5 cellular contexts compared by ENCODE assay signal in the genomic region with DNA sequence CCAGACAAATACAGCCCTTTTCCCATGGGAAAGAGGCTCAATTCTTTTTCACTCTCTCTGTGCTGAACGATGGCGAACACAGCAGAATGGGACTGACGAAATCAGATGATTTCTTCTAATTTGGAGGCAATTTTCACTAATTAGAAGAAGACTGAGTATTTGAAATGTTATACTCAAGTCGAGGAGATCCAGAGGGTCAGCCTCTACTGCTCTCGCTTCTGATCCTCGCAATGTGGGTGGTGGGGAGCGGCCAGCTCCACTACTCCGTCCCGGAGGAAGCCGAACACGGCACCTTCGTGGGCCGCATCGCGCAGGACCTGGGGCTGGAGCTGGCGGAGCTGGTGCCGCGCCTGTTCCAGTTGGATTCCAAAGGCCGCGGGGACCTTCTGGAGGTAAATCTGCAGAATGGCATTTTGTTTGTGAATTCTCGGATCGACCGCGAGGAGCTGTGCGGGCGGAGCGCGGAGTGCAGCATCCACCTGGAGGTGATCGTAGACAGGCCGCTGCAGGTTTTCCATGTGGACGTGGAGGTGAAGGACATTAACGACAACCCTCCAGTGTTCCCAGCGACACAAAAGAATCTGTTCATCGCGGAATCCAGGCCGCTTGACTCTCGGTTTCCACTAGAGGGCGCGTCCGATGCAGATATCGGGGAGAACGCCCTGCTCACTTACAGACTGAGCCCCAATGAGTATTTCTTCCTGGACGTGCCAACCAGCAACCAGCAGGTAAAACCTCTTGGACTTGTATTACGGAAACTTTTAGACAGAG. TPM values are rescaled to one million over a fixed set of nuclear protein-coding genes. Genes with fewer than 3 reads are reported as not detected.
"Had no signal": no experiment of that assay in that cellular context is flagged by ENCODE, and none has a peak within 500 bp of the region (broad histone marks: within the 10 kb centered on the region; RNA-seq: fewer than 3 reads in every experiment).

A gene with protein sequence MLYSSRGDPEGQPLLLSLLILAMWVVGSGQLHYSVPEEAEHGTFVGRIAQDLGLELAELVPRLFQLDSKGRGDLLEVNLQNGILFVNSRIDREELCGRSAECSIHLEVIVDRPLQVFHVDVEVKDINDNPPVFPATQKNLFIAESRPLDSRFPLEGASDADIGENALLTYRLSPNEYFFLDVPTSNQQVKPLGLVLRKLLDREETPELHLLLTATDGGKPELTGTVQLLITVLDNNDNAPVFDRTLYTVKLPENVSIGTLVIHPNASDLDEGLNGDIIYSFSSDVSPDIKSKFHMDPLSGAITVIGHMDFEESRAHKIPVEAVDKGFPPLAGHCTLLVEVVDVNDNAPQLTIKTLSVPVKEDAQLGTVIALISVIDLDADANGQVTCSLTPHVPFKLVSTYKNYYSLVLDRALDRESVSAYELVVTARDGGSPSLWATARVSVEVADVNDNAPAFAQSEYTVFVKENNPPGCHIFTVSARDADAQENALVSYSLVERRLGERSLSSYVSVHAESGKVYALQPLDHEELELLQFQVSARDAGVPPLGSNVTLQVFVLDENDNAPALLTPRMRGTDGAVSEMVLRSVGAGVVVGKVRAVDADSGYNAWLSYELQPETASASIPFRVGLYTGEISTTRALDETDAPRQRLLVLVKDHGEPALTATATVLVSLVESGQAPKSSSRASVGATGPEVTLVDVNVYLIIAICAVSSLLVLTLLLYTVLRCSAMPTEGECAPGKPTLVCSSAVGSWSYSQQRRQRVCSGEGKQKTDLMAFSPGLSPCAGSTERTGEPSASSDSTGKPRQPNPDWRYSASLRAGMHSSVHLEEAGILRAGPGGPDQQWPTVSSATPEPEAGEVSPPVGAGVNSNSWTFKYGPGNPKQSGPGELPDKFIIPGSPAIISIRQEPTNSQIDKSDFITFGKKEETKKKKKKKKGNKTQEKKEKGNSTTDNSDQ (plus strand): TSS at position 51 of the 771 bp plus-strand sequence. CDS start 114 bp downstream, at position 165.

RNA-seq across cellular contexts. Expression of the gene that starts here (rescaled TPM):
- total RNA-seq: activated CD8-positive, alpha-beta T cell treated with anti-CD3 and anti-CD28 coated beads, Interleukin-2, amount 10 ng/mL, durations not matched to agents 7 days and 5 days; activated T-helper 1 cell treated with anti-CD3 and anti-CD28 coated beads, Interleukin-12 subunit alpha, Interleukin-12 subunit beta, Interleukin-2, Interleukin-4 antibody, amounts not matched to agents 30 ng/mL and 10 ng/mL and 1 ng/mL, durations not matched to agents 14 hours and 24 hours and 36 hours; mononuclear cell; right lobe of liver had no signal
- polyA plus RNA-seq: liver had no signal
